Comparison of ENCODE assay signal across 1 cellular context in the genomic region with DNA sequence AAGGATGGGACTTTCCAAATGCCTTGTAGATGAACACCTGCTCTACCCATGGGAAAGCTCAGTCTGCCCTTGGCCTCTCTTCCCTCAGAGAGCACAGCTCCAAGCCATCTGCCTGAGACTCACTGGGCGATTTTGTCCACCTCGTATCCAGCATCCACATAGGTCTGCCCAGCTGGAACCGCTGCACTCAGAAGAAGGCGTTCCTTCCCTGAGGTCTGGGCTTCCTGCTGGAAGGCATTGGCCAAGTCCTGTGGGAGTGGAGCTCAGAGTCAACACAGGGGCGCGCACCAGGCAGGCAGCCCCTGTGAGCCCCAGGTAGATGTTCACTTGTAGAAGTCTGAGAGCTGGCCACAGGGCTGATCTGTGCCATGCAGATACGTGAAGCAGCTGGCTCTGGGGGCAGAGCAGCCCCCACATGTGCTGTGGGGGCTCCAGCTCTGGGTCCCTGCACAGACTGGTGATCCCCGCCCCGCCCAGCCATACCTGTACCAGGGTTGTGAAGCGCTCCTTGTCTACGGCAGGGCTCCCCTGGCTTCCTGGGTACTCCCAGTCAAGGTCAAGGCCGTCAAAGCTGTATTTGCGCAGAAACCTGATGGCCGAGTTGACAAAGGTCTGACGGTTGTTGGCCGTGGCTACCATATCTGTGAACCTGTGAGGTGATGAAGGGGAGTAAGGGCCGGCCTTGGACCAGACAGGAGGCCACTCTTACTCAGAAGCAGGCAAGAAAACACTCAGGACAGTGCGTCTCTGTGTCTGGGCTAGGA.
TF ChIP-seq lines count a peak whose summit lies in the region.

No MANE protein-coding gene starts in this region.

TF ChIP-seq in HepG2, 621 proteins besides CTCF, POLR2A, EP300 and RAD21:
- TF ChIP-seq, protein P1, sequence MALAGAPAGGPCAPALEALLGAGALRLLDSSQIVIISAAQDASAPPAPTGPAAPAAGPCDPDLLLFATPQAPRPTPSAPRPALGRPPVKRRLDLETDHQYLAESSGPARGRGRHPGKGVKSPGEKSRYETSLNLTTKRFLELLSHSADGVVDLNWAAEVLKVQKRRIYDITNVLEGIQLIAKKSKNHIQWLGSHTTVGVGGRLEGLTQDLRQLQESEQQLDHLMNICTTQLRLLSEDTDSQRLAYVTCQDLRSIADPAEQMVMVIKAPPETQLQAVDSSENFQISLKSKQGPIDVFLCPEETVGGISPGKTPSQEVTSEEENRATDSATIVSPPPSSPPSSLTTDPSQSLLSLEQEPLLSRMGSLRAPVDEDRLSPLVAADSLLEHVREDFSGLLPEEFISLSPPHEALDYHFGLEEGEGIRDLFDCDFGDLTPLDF (CRISPR knock-in tag; IDR thresholded peaks at IDR 0.05): no peak
- TF ChIP-seq, protein P2, sequence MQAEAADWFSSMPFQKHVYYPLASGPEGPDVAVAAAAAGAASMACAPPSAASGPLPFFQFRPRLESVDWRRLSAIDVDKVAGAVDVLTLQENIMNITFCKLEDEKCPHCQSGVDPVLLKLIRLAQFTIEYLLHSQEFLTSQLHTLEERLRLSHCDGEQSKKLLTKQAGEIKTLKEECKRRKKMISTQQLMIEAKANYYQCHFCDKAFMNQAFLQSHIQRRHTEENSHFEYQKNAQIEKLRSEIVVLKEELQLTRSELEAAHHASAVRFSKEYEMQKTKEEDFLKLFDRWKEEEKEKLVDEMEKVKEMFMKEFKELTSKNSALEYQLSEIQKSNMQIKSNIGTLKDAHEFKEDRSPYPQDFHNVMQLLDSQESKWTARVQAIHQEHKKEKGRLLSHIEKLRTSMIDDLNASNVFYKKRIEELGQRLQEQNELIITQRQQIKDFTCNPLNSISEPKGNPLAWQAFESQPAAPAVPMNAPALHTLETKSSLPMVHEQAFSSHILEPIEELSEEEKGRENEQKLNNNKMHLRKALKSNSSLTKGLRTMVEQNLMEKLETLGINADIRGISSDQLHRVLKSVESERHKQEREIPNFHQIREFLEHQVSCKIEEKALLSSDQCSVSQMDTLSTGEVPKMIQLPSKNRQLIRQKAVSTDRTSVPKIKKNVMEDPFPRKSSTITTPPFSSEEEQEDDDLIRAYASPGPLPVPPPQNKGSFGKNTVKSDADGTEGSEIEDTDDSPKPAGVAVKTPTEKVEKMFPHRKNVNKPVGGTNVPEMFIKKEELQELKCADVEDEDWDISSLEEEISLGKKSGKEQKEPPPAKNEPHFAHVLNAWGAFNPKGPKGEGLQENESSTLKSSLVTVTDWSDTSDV (CRISPR knock-in tag; IDR thresholded peaks at IDR 0.05): no peak
- TF ChIP-seq SKI (IDR thresholded peaks at IDR 0.05; ENCODE audit: partially characterized antibody) (peak; percentile 31), ZBTB20 (CRISPR knock-in tag; IDR thresholded peaks at IDR 0.05; ENCODE audit: borderline replicate concordance, low read depth) (no peak), GATA4 (IDR thresholded peaks at IDR 0.05; ENCODE audit: borderline replicate concordance, low read depth) (no peak), ZNF317 (CRISPR knock-in tag; IDR thresholded peaks at IDR 0.05) (no peak), RORA (CRISPR knock-in tag; IDR thresholded peaks at IDR 0.05) (no peak), ZSCAN31 (CRISPR knock-in tag; IDR thresholded peaks at IDR 0.05; ENCODE audit: low read depth) (no peak), AGO1 (IDR thresholded peaks at IDR 0.05; ENCODE audit: low read depth, low read length, poor library complexity, severe bottlenecking) (no peak), RARA (CRISPR knock-in tag; IDR thresholded peaks at IDR 0.05) (peak; percentile 49)
- TF ChIP-seq, protein P3, sequence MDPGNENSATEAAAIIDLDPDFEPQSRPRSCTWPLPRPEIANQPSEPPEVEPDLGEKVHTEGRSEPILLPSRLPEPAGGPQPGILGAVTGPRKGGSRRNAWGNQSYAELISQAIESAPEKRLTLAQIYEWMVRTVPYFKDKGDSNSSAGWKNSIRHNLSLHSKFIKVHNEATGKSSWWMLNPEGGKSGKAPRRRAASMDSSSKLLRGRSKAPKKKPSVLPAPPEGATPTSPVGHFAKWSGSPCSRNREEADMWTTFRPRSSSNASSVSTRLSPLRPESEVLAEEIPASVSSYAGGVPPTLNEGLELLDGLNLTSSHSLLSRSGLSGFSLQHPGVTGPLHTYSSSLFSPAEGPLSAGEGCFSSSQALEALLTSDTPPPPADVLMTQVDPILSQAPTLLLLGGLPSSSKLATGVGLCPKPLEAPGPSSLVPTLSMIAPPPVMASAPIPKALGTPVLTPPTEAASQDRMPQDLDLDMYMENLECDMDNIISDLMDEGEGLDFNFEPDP (CRISPR knock-in tag; conservative IDR thresholded peaks at IDR 0.05): no peak
- TF ChIP-seq, protein P4, sequence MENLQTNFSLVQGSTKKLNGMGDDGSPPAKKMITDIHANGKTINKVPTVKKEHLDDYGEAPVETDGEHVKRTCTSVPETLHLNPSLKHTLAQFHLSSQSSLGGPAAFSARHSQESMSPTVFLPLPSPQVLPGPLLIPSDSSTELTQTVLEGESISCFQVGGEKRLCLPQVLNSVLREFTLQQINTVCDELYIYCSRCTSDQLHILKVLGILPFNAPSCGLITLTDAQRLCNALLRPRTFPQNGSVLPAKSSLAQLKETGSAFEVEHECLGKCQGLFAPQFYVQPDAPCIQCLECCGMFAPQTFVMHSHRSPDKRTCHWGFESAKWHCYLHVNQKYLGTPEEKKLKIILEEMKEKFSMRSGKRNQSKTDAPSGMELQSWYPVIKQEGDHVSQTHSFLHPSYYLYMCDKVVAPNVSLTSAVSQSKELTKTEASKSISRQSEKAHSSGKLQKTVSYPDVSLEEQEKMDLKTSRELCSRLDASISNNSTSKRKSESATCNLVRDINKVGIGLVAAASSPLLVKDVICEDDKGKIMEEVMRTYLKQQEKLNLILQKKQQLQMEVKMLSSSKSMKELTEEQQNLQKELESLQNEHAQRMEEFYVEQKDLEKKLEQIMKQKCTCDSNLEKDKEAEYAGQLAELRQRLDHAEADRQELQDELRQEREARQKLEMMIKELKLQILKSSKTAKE (CRISPR knock-in tag; IDR thresholded peaks at IDR 0.05; ENCODE audit: borderline replicate concordance): 0 out of 2 replicates have a peak, but pooled peaks have one; percentile 44
- TF ChIP-seq, protein P5, sequence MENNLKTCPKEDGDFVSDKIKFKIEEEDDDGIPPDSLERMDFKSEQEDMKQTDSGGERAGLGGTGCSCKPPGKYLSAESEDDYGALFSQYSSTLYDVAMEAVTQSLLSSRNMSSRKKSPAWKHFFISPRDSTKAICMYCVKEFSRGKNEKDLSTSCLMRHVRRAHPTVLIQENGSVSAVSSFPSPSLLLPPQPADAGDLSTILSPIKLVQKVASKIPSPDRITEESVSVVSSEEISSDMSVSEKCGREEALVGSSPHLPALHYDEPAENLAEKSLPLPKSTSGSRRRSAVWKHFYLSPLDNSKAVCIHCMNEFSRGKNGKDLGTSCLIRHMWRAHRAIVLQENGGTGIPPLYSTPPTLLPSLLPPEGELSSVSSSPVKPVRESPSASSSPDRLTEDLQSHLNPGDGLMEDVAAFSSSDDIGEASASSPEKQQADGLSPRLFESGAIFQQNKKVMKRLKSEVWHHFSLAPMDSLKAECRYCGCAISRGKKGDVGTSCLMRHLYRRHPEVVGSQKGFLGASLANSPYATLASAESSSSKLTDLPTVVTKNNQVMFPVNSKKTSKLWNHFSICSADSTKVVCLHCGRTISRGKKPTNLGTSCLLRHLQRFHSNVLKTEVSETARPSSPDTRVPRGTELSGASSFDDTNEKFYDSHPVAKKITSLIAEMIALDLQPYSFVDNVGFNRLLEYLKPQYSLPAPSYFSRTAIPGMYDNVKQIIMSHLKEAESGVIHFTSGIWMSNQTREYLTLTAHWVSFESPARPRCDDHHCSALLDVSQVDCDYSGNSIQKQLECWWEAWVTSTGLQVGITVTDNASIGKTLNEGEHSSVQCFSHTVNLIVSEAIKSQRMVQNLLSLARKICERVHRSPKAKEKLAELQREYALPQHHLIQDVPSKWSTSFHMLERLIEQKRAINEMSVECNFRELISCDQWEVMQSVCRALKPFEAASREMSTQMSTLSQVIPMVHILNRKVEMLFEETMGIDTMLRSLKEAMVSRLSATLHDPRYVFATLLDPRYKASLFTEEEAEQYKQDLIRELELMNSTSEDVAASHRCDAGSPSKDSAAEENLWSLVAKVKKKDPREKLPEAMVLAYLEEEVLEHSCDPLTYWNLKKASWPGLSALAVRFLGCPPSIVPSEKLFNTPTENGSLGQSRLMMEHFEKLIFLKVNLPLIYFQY (CRISPR knock-in tag; IDR thresholded peaks at IDR 0.05; ENCODE audit: borderline replicate concordance): no peak
